8 cellular contexts compared by ENCODE assay signal in the genomic region with DNA sequence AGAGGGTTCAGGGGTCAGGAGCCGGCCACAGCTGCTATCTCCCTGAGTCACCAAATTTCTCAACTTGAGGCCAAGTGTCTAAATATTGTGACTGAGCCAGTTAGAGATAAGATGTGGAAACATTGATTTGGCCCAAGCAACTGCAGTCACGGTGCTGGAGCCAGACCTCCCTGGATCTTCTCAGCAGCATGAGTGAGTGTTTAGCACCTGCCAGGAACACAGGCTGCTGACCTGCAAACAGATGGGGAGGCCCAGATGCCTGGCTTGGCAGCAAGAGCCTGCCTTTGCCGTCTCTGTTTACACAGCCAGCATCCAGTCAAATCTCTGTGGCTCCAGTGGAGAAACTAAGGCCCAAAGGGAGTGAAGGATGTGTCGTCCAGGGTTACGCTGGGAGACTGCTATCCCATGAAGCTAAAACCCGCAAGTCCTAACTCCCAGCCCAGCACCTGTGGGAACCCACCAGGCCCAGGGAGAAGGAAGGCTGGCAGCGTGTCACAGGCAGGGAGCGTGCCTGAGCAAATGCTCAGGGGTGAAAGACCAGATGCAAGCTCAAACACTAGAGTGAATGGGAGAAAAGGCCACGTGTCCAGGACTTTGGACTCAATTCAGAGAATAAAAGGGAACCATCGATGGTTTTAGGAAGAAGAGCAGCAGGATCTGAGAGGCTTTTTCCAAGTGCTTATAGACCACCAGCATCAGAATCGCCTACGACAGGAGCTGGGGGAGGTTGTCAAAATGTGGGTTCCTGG. TPM values are rescaled to one million over a fixed set of nuclear protein-coding genes. Genes with fewer than 3 reads are reported as not detected.
DNase-seq lines count a peak whose midpoint lies in the region; ATAC-seq lines count a peak whose summit lies in the region.

No MANE protein-coding gene starts in this region.

- H3K27me3 Mint-ChIP-seq in dendritic cell treated with granulocyte-macrophage colony-stimulating factor and Interleukin-4, amounts not matched to agents 40 ng/mL and 50 ng/mL, for 4 days, result peaks cover 5% of the 10 kb centered on the region
- H3K27me3 Mint-ChIP-seq in natural killer cell treated with Interleukin-12 subunit alpha and Interleukin-12 subunit beta and Interleukin-15 and Interleukin-18, amount 100 ng/mL, for 72 hours, result peaks cover 0 to 9% of the 10 kb centered on the region in 2 donors

- peaks cover 9% of the 10 kb centered on the region for H3K9me3 Mint-ChIP-seq in dendritic cell treated with granulocyte-macrophage colony-stimulating factor and Interleukin-4, amounts not matched to agents 40 ng/mL and 50 ng/mL, for 4 days
- H3K9me3 Mint-ChIP-seq in natural killer cell treated with Interleukin-12 subunit alpha and Interleukin-12 subunit beta and Interleukin-15 and Interleukin-18, amount 100 ng/mL, for 72 hours, result peaks cover 3% of the 10 kb centered on the region

- DNase-seq in H4 (ENCODE audit: low spot score) (peak; percentile 36), NOMO-1 treated with DMSO at 0.1 percent for 48 hours (lab: John Stamatoyannopoulos, UW; ENCODE audit: unreplicated experiment) (peak; percentile 90), putamen (ENCODE audit: low spot score) (no peak)
- peak; percentile 60 for DNase-seq in natural killer cell treated with Interleukin-12 subunit alpha and Interleukin-12 subunit beta and Interleukin-15 and Interleukin-18, amount 100 ng/mL, for 72 hours (ENCODE audit: low spot score)

- intact Hi-C loops in dendritic cell treated with granulocyte-macrophage colony-stimulating factor and Interleukin-4, amounts not matched to agents 40 ng/mL and 50 ng/mL, for 4 days (cut with micrococcal nuclease), result no loop called here

- ATAC-seq in natural killer cell treated with Interleukin-12 subunit alpha and Interleukin-12 subunit beta and Interleukin-15 and Interleukin-18, amount 100 ng/mL, for 72 hours, result peak; percentile 59 to 69
- ATAC-seq in GM18867 (IDR thresholded peaks at IDR 0.05; ENCODE audit: unreplicated experiment), result no peak
- ATAC-seq in GM18907 (IDR thresholded peaks at IDR 0.05; ENCODE audit: unreplicated experiment), result no peak
- no peak for ATAC-seq in GM21390 (IDR thresholded peaks at IDR 0.05; ENCODE audit: unreplicated experiment)

- H3K27ac Mint-ChIP-seq in dendritic cell treated with granulocyte-macrophage colony-stimulating factor and Interleukin-4, amounts not matched to agents 40 ng/mL and 50 ng/mL, for 4 days, result peak overlapping the region; percentile 30
- peak overlapping the region; percentile 75 to 88 for H3K27ac Mint-ChIP-seq in natural killer cell treated with Interleukin-12 subunit alpha and Interleukin-12 subunit beta and Interleukin-15 and Interleukin-18, amount 100 ng/mL, for 72 hours

- peaks cover 34% of the 10 kb centered on the region for H3K4me1 Mint-ChIP-seq in dendritic cell treated with granulocyte-macrophage colony-stimulating factor and Interleukin-4, amounts not matched to agents 40 ng/mL and 50 ng/mL, for 4 days (ENCODE audit: low read depth)
- H3K4me1 Mint-ChIP-seq in natural killer cell treated with Interleukin-12 subunit alpha and Interleukin-12 subunit beta and Interleukin-15 and Interleukin-18, amount 100 ng/mL, for 72 hours (ENCODE audit: low read depth in 2 of 2), result peaks cover 23 to 27% of the 10 kb centered on the region in 2 donors

- H3K4me3 Mint-ChIP-seq in dendritic cell treated with granulocyte-macrophage colony-stimulating factor and Interleukin-4, amounts not matched to agents 40 ng/mL and 50 ng/mL, for 4 days, result no peak overlapping the region
- H3K4me3 Mint-ChIP-seq in natural killer cell treated with Interleukin-12 subunit alpha and Interleukin-12 subunit beta and Interleukin-15 and Interleukin-18, amount 100 ng/mL, for 72 hours, result peak overlapping the region; percentile 63

- H3K36me3 Mint-ChIP-seq in dendritic cell treated with granulocyte-macrophage colony-stimulating factor and Interleukin-4, amounts not matched to agents 40 ng/mL and 50 ng/mL, for 4 days (ENCODE audit: low read depth), result no peaks in the 10 kb centered on the region
- H3K36me3 Mint-ChIP-seq in natural killer cell treated with Interleukin-12 subunit alpha and Interleukin-12 subunit beta and Interleukin-15 and Interleukin-18, amount 100 ng/mL, for 72 hours, result peaks cover 10% of the 10 kb centered on the region

RNA-seq across cellular contexts. Expression of a gene that starts 15.9 kb away (rescaled TPM):
- not detected in 2 replicates for total RNA-seq in H4 (2014; rRNA removed; shearing (Covaris generic))
- total RNA-seq in natural killer cell treated with Interleukin-12 subunit alpha and Interleukin-12 subunit beta and Interleukin-15 and Interleukin-18, amount 100 ng/mL, for 72 hours, result under 1 TPM in 1 of 2 donors, not detected in 1; 0.08 TPM

Comparison
In these comparisons a context has a peak if more than half of its experiments do, and no peak if none do; other contexts are left out.
1. ATAC-seq: peak in natural killer cell treated with Interleukin-12 subunit alpha and Interleukin-12 subunit beta and Interleukin-15 and Interleukin-18, amount 100 ng/mL, for 72 hours (2 of 2); none in GM18867 (single experiment), GM18907 (single experiment) and GM21390 (single experiment).